Comparison of ENCODE assay signal across 34 cellular contexts in the genomic region with DNA sequence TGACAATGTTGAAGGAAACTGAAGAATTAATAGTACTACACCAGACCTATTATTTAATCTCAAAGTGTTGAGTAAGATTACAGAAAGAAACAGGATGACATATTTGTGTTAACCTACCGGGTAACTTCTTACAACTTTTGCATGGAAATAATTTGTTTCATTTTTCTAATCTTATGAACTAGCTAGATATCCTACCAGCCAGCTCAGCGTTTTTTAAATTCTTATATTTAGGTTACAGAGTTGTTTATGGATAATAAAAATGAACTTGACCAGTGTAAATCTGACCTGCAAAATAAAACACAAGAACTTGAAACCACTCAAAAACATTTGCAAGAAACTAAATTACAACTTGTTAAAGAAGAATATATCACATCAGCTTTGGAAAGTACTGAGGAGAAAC. TPM values are rescaled to one million over a fixed set of nuclear protein-coding genes. Genes with fewer than 3 reads are reported as not detected.
"Had no signal": no experiment of that assay in that cellular context is flagged by ENCODE, and none has a peak within 500 bp of the region (broad histone marks: within the 10 kb centered on the region; RNA-seq: fewer than 3 reads in every experiment).

No MANE protein-coding gene starts in this region.

- FAIRE-seq: astrocyte, TTC549 had no signal

- H3K4me1 ChIP-seq: adrenal gland, body of pancreas, breast epithelium had no signal

- H3K9me3 ChIP-seq: adrenal gland, body of pancreas, breast epithelium had no signal

- H3K4me3 ChIP-seq: adrenal gland, body of pancreas, breast epithelium had no signal

- ATAC-seq: activated CD4-positive, CD25-positive, alpha-beta regulatory T cell treated with anti-CD3 and anti-CD28 coated beads, Interleukin-2, amount 50 U/mL, for 24 hours; activated CD8-positive, alpha-beta T cell treated with anti-CD3 and anti-CD28 coated beads for 36 hours; activated naive CD4-positive, alpha-beta T cell treated with anti-CD3 and anti-CD28 coated beads, Interleukin-2, amount 50 U/mL, for 72 hours; activated T-cell treated with anti-CD3 and anti-CD28 coated beads, Interleukin-2, amount 50 U/mL, for 4 hours; activated T-cell treated with anti-CD3 and anti-CD28 coated beads, Interleukin-2, amount 50 U/mL, for 72 hours; activated T-helper 17 cell treated with anti-CD3 and anti-CD28 coated beads, Interleukin-2, amount 50 U/mL, for 72 hours; body of pancreas had no signal

- DNase-seq: activated CD4-positive, alpha-beta memory T cell treated with anti-CD3 and anti-CD28 coated beads for 36 hours; activated CD4-positive, alpha-beta T cell treated with anti-CD3 and anti-CD28 coated beads for 4 hours; activated CD4-positive, alpha-beta T cell treated with anti-CD3 and anti-CD28 coated beads, Interleukin-2, amount 10 ng/mL, durations not matched to agents 24 days and 14 days; activated CD4-positive, alpha-beta T cell treated with anti-CD3 and anti-CD28 coated beads, Interleukin-2, amount 50 U/mL, for 1 hour; activated CD4-positive, alpha-beta T cell treated with anti-CD3 and anti-CD28 coated beads, Interleukin-2, amount 50 U/mL, for 4 hours; activated CD4-positive, CD25-positive, alpha-beta regulatory T cell; activated CD8-positive, alpha-beta memory T cell treated with anti-CD3 and anti-CD28 coated beads, Interleukin-2, amount 50 U/mL, for 4 hours; activated CD8-positive, alpha-beta T cell treated with anti-CD3 and anti-CD28 coated beads for 36 hours; activated effector memory CD4-positive, alpha-beta T cell treated with anti-CD3 and anti-CD28 coated beads, Interleukin-2, amount 50 U/mL, for 16 hours; activated gamma-delta T cell treated with Interleukin-2 at 50 U/mL for 16 hours; activated naive CD4-positive, alpha-beta T cell; activated naive CD4-positive, alpha-beta T cell treated with anti-CD3 and anti-CD28 coated beads for 36 hours; activated naive CD4-positive, alpha-beta T cell treated with anti-CD3 and anti-CD28 coated beads, Interleukin-2, amount 50 U/mL, for 16 hours; activated naive CD8-positive, alpha-beta T cell treated with anti-CD3 and anti-CD28 coated beads for 36 hours; activated T-cell treated with anti-CD3 and anti-CD28 coated beads for 4 hours; activated T-cell treated with anti-CD3 and anti-CD28 coated beads, Interleukin-2, amount 50 U/mL, for 1 hour; activated T-cell treated with anti-CD3 and anti-CD28 coated beads, Interleukin-2, amount 50 U/mL, for 4 hours; activated T-cell treated with anti-CD3 and anti-CD28 coated beads, Interleukin-2, amount 50 U/mL, for 72 hours; adrenal gland; amniotic stem cell; aorta; body of pancreas; brain microvascular endothelial cell; central memory CD4-positive, alpha-beta T cell; T-helper 1 cell; T-helper 2 cell; T-helper 9 cell had no signal

- H3K36me3 ChIP-seq: adrenal gland, brain microvascular endothelial cell, breast epithelium had no signal

- H3K27me3 ChIP-seq: adrenal gland, body of pancreas, brain microvascular endothelial cell, breast epithelium had no signal

- H3K27ac ChIP-seq: adrenal gland, body of pancreas, brain microvascular endothelial cell, breast epithelium, VCaP had no signal

RNA-seq across cellular contexts. Expression of a gene that starts 59.8 kb away (rescaled TPM):
- total RNA-seq: astrocyte had no signal
